In genomic region chr5:41961736-41962135, GRCh38 we compare ENCODE assay signal across 6 cellular contexts.
"Had no signal": no experiment of that assay in that cellular context is flagged by ENCODE, and none has a peak within 500 bp of the region (broad histone marks: within the 10 kb centered on the region; RNA-seq: fewer than 3 reads in every experiment).

No MANE protein-coding gene starts in this region.

- DNase-seq: GM23248, GOT3, H9, HCEC 1CT, IMR-90 had no signal

- H3K4me3 Mint-ChIP-seq: H9 had no signal

- H3K4me1 Mint-ChIP-seq: H9 had no signal

- H3K9ac ChIP-seq: GM23248 had no signal

- H3K4me3 ChIP-seq: GM23248, K562 had no signal

- FAIRE-seq: K562 had no signal

- H3K27ac ChIP-seq: GM23248 had no signal

- H2AFZ ChIP-seq: GM23248 had no signal

- H3K27ac Mint-ChIP-seq: H9 had no signal
